Comparison of ENCODE assay signal across 13 cellular contexts in genomic region chr6:15642276-15642675, GRCh38. TPM values are rescaled to one million over a fixed set of nuclear protein-coding genes. Genes with fewer than 3 reads are reported as not detected.
DNase-seq lines count a peak whose midpoint lies in the region; ATAC-seq and TF ChIP-seq lines count a peak whose summit lies in the region.
"Had no signal": no experiment of that assay in that cellular context is flagged by ENCODE, and none has a peak within 500 bp of the region (broad histone marks: within the 10 kb centered on the region; RNA-seq: fewer than 3 reads in every experiment).

No MANE protein-coding gene starts in this region.

- peaks cover 5% of the 10 kb centered on the region for H3K9me3 ChIP-seq in WERI-Rb-1 (ENCODE audit: severe bottlenecking)
- no peaks in the 10 kb centered on the region for H3K9me3 ChIP-seq in prostate gland
- H3K9me3 ChIP-seq: testis had no signal

- H3K4me3 ChIP-seq in H7 (ENCODE audit: insufficient read depth, low read depth, low read length) (no peak overlapping the region), WERI-Rb-1 (ENCODE audit: low read depth, low read length) (no peak overlapping the region), prostate gland (no peak overlapping the region)
- H3K4me3 ChIP-seq: testis had no signal

- H3K27me3 Mint-ChIP-seq in naive thymus-derived CD8-positive, alpha-beta T cell: no peaks in the 10 kb centered on the region
- H3K27me3 Mint-ChIP-seq: activated B cell treated with CpG ODN at 0.5 μM for 24 hours had no signal

- TF ChIP-seq POLR2A in prostate gland (IDR thresholded peaks at IDR 0.05): no peak

- no peaks in the 10 kb centered on the region for H3K4me1 ChIP-seq in prostate gland (replicated peaks)
- H3K4me1 ChIP-seq: testis had no signal

- TF ChIP-seq CTCF in C4-2B (conservative IDR thresholded peaks at IDR 0.05) (peak; percentile 58), WERI-Rb-1 (IDR thresholded peaks at IDR 0.05; ENCODE audit: low read depth, low read length) (peak; percentile 74), prostate gland (IDR thresholded peaks at IDR 0.05) (no peak)

- 71% methylated on average over 4 of the region's 4 CpGs for WGBS in prostate gland

- H3K36me3 ChIP-seq in H7 (replicated peaks; ENCODE audit: control insufficient read depth, insufficient read depth, low read length) (no peaks in the 10 kb centered on the region; the same call in 1 of the 2 replicates), WERI-Rb-1 (no peaks in the 10 kb centered on the region; the same call in none of the 2 replicates), prostate gland (no peaks in the 10 kb centered on the region)

- H3K9me3 Mint-ChIP-seq in naive thymus-derived CD8-positive, alpha-beta T cell: peaks cover 16 to 55% (median 30%) of the 10 kb centered on the region in 9 donors

- POLR2A ChIA-PET in naive thymus-derived CD8-positive, alpha-beta T cell (lab: Charles Lee): no interaction called here

- H3K36me3 Mint-ChIP-seq in naive thymus-derived CD8-positive, alpha-beta T cell: peaks cover 63 to 87% (median 81%) of the 10 kb centered on the region in 3 donors

- no peak for ATAC-seq in naive thymus-derived CD8-positive, alpha-beta T cell
- no peak for ATAC-seq in HG02588 (IDR thresholded peaks at IDR 0.05; ENCODE audit: unreplicated experiment)
- ATAC-seq: Right ventricle myocardium inferior had no signal

- no peak overlapping the region for H3K27ac ChIP-seq in C4-2B
- H3K27ac ChIP-seq in WERI-Rb-1: no peak overlapping the region
- H3K27ac ChIP-seq in prostate gland: no peak overlapping the region
- H3K27ac ChIP-seq: testis had no signal

- H3K27ac Mint-ChIP-seq in naive thymus-derived CD8-positive, alpha-beta T cell: peak overlapping the region in 1 of 10 donors; percentile 55
- H3K27ac Mint-ChIP-seq: activated B cell treated with CpG ODN at 0.5 μM for 24 hours had no signal

- DNase-seq in H7 (peak; percentile 28), WERI-Rb-1 (peak; percentile 37), islet precursor cell (peak; percentile 51), prostate gland (ENCODE audit: low spot score) (no peak)
- no peak for DNase-seq in naive thymus-derived CD8-positive, alpha-beta T cell
- no peak for DNase-seq in stimulated activated CD4-positive, alpha-beta T cell treated with anti-CD3 and anti-CD28 coated beads, Interleukin-4, amount 100 ng/mL, for 1 hour
- DNase-seq: activated B cell treated with CpG ODN at 0.5 μM for 24 hours, activated gamma-delta T cell, retina, testis had no signal

- H3K4me3 Mint-ChIP-seq in naive thymus-derived CD8-positive, alpha-beta T cell: no peak overlapping the region
- H3K4me3 Mint-ChIP-seq: activated B cell treated with CpG ODN at 0.5 μM for 24 hours had no signal

- intact Hi-C loops in prostate gland (cut with DNase I): no loop called here

- no peaks in the 10 kb centered on the region for H3K27me3 ChIP-seq in H7 (ENCODE audit: control insufficient read depth, insufficient read depth, low read length)
- H3K27me3 ChIP-seq in WERI-Rb-1 (ENCODE audit: insufficient read depth, low read depth, severe bottlenecking): no peaks in the 10 kb centered on the region
- H3K27me3 ChIP-seq in prostate gland (replicated peaks; ENCODE audit: insufficient read depth): no peaks in the 10 kb centered on the region
- H3K27me3 ChIP-seq: testis had no signal

- H3K4me1 Mint-ChIP-seq in naive thymus-derived CD8-positive, alpha-beta T cell: peaks cover 10 to 21% (median 15%) of the 10 kb centered on the region in 4 donors

RNA-seq across cellular contexts. Expression of gene DTNBP1, which starts 20.6 kb away (rescaled TPM):
- total RNA-seq in H7 (2014; rRNA removed; shearing (Covaris generic)): 3.7 and 4.2 TPM in 2 replicates
- total RNA-seq in naive thymus-derived CD8-positive, alpha-beta T cell: 10 to 100 TPM; 23.1 to 27.4 TPM
- 10 to 100 TPM; 32.5 to 41.5 (median 39.9) TPM for polyA plus RNA-seq in naive thymus-derived CD8-positive, alpha-beta T cell
- 10 to 100 TPM in 1 of 2 donors, 1 to 10 TPM in 1; 9.0 to 14.1 TPM for total RNA-seq in prostate gland

Comparison
In these comparisons a context has a peak if more than half of its experiments do, and no peak if none do; other contexts are left out.
1. CTCF ChIP-seq: peak in C4-2B (single experiment) and WERI-Rb-1 (single experiment); none in prostate gland (0 of 4).
2. DNase-seq: peak in H7 (single experiment), WERI-Rb-1 (single experiment) and islet precursor cell (single experiment); none in naive thymus-derived CD8-positive, alpha-beta T cell (0 of 10), stimulated activated CD4-positive, alpha-beta T cell treated with anti-CD3 and anti-CD28 coated beads, Interleukin-4, amount 100 ng/mL, for 1 hour (single experiment) and prostate gland (single experiment).